Comparison of ENCODE assay signal across 8 cellular contexts in the genomic region with DNA sequence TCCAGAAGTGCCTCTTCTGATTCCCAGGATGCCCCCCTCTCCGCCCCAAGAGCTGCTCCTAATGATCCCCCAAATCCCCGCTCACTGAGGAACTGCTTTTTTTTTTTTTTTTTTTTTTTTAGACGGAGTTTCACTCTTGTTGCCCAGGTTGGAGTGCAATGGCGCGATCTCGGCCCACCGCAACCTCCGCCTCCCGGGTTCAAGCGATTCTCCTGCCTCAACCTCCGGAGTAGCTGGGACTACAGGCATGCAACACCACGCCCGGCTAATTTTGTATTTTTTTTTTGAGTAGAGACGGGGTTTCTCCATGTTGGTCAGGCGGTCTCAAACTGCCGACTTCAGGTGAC. TPM values are rescaled to one million over a fixed set of nuclear protein-coding genes. Genes with fewer than 3 reads are reported as not detected.
DNase-seq lines count a peak whose midpoint lies in the region; ATAC-seq, FAIRE-seq and TF ChIP-seq lines count a peak whose summit lies in the region.
"Not testable (repeated sequence)": the region's sequence is repeated elsewhere in the genome, so short reads cannot be mapped to it uniquely, and the experiment has no call there.

No MANE protein-coding gene starts in this region.

- H3K4me3 Mint-ChIP-seq in IgD-negative memory B cell = peak overlapping the region; percentile 92 to 100 (median 98)

- not testable (repeated sequence) for H3K27me3 Mint-ChIP-seq in IgD-negative memory B cell

- not testable (repeated sequence) for TF ChIP-seq EP300 in GM12878 (IDR thresholded peaks at IDR 0.05; ENCODE audit: borderline replicate concordance in 1 of 2, control insufficient read depth in 1 of 2, low read depth in 2 of 2, low read length in 2 of 2); esophagus muscularis mucosa (IDR thresholded peaks at IDR 0.05); suprapubic skin (IDR thresholded peaks at IDR 0.05)

- H3K36me3 ChIP-seq in BLaER1 treated with 17β-estradiol and CSF1 and Interleukin-3, amounts not matched to agents 10 nM and 100 nM = peaks cover 11 to 26% (median 14%) of the 10 kb centered on the region in 11 experiments
- not testable (repeated sequence) for H3K36me3 ChIP-seq in GM12878 (ENCODE audit: control insufficient read depth in 2 of 2, insufficient read depth in 2 of 2, low read length in 1 of 2); suprapubic skin
- H3K36me3 ChIP-seq in esophagus muscularis mucosa = peaks cover 4 to 13% (median 11%) of the 10 kb centered on the region in 4 donors
- H3K36me3 ChIP-seq in left lung = peaks cover 0 to 11% of the 10 kb centered on the region in 2 donors
- H3K36me3 ChIP-seq in neutrophil = peaks cover 11% of the 10 kb centered on the region

- not testable (repeated sequence) for FAIRE-seq in GM12878 (lab: Jason Lieb, UNC)

- peak overlapping the region; percentile 83; the same call in 1 of the 2 replicates for H2AFZ ChIP-seq in GM12878 (ENCODE audit: control insufficient read depth, low read depth, low read length)

- POLR2A ChIA-PET in GM12878 (lab: Charles Lee) = interaction anchor here (0.6 to 5.7 kb wide), 15 partner anchors 11 to 882 kb away, joined by 3 to 37 read pairs (median 3); partner anchors contain the start of genes C1orf50, HYI, P3H1 and ST3GAL3

- H3K27ac Mint-ChIP-seq in IgD-negative memory B cell = peak overlapping the region; percentile 73 to 99 (median 98)

- not testable (repeated sequence) for DNase-seq in GM12878 (ENCODE audit: low read depth, low spot score); esophagus muscularis mucosa (ENCODE audit: extremely low spot score); left lung; suprapubic skin (ENCODE audit: low spot score in 2 of 2)

- in situ Hi-C loops in GM12878 (cut with MboI) = not testable (repeated sequence)

- RAD21 ChIA-PET in GM12878 (lab: Charles Lee; ENCODE audit: unreplicated experiment) = interaction anchor here (1.0 to 6.1 kb wide), 9 partner anchors 15 to 422 kb away, joined by 3 to 96 read pairs (median 7); partner anchors contain the start of genes IPO13 and ST3GAL3

- BruUV-seq in GM12878 (replicated peaks; lab: Mats Ljungman, UMichigan) = not testable (repeated sequence)

- intact Hi-C loops in GM12878 (cut with micrococcal nuclease; ENCODE audit: unreplicated experiment); esophagus muscularis mucosa (cut with DNase I); left lung (cut with DNase I): not testable (repeated sequence)

- not testable (repeated sequence) for H3K27me3 ChIP-seq in BLaER1 treated with 17β-estradiol and CSF1 and Interleukin-3, amounts not matched to agents 10 nM and 100 nM; GM12878 (replicated peaks in 1 of 2; ENCODE audit: control insufficient read depth in 2 of 2, insufficient read depth in 2 of 2, low read length in 1 of 2); left lung; neutrophil; suprapubic skin
- H3K27me3 ChIP-seq in esophagus muscularis mucosa = peaks cover 0 to 14% (median 0%) of the 10 kb centered on the region in 4 donors

- peaks cover 20 to 32% (median 32%) of the 10 kb centered on the region in 3 donors for H3K4me1 Mint-ChIP-seq in IgD-negative memory B cell

- H3K27ac ChIP-seq in BLaER1 treated with 17β-estradiol and CSF1 and Interleukin-3, amounts not matched to agents 10 nM and 100 nM = peak overlapping the region; percentile 80 to 95 (median 89)
- peak overlapping the region; percentile 60 for H3K27ac ChIP-seq in GM12878 (ENCODE audit: control insufficient read depth, insufficient read depth)
- peak overlapping the region; percentile 92 to 96 (median 94) for H3K27ac ChIP-seq in esophagus muscularis mucosa (replicated peaks in 1 of 4)
- peak overlapping the region; percentile 92 to 96 for H3K27ac ChIP-seq in left lung
- peak overlapping the region; percentile 93 for H3K27ac ChIP-seq in neutrophil
- H3K27ac ChIP-seq in suprapubic skin = peak overlapping the region; percentile 94

- 47% methylated on average over 5 of the region's 16 CpGs for WGBS in GM12878 (ENCODE audit: insufficient coverage, insufficient replicate concordance, low lambda C conversion rate, missing lambda C conversion rate)
- WGBS in esophagus muscularis mucosa = 31% methylated on average over 16 of the region's 16 CpGs
- WGBS in suprapubic skin = 22% methylated on average over 14 of the region's 16 CpGs

- H3K9me3 Mint-ChIP-seq in IgD-negative memory B cell = not testable (repeated sequence)

- not testable (repeated sequence) for TF ChIP-seq POLR2A in GM12878 (IDR thresholded peaks at IDR 0.05; ENCODE audit: low read depth, low read length); esophagus muscularis mucosa (IDR thresholded peaks at IDR 0.05; ENCODE audit: low read depth); suprapubic skin (IDR thresholded peaks at IDR 0.05)

- not testable (repeated sequence) for TF ChIP-seq RAD21 in GM12878 (IDR thresholded peaks at IDR 0.05; ENCODE audit: insufficient read depth, low read depth, low read length)

- SMC1A ChIA-PET in GM12878 (lab: Charles Lee; ENCODE audit: uncharacterized antibody, unreplicated experiment) = interaction anchor here (0.6 to 2.0 kb wide), 8 partner anchors 11 to 410 kb away, joined by 3 to 8 read pairs (median 4); partner anchors contain the start of gene PTPRF

- CTCF ChIA-PET in GM12878 (lab: Yijun Ruan, JAX) = interaction anchor here (0.6 to 8.3 kb wide), 6 partner anchors 16 to 616 kb away, joined by 3 to 95 read pairs (median 31); partner anchors contain the start of gene ARTN

- H3K9me3 ChIP-seq in BLaER1 treated with 17β-estradiol and CSF1 and Interleukin-3, amounts not matched to agents 10 nM and 100 nM (replicated peaks in 1 of 11); GM12878 (replicated peaks; ENCODE audit: control insufficient read depth, insufficient read depth, low read length); esophagus muscularis mucosa; left lung; neutrophil; suprapubic skin: not testable (repeated sequence)

- H3K4me1 ChIP-seq in BLaER1 treated with 17β-estradiol and CSF1 and Interleukin-3, amounts not matched to agents 10 nM and 100 nM = peaks cover 35 to 45% (median 40%) of the 10 kb centered on the region in 10 experiments
- H3K4me1 ChIP-seq in GM12878 (ENCODE audit: control insufficient read depth, insufficient read depth, low read length) = peaks cover 10% of the 10 kb centered on the region
- peaks cover 19 to 36% (median 31%) of the 10 kb centered on the region in 4 donors for H3K4me1 ChIP-seq in esophagus muscularis mucosa
- H3K4me1 ChIP-seq in left lung = peaks cover 16 to 37% of the 10 kb centered on the region in 2 donors
- peaks cover 23 to 32% of the 10 kb centered on the region in 2 experiments for H3K4me1 ChIP-seq in neutrophil (ENCODE audit: control insufficient read depth in 1 of 2, insufficient read depth in 1 of 2, low read depth in 1 of 2, low read length in 1 of 2)
- peaks cover 41% of the 10 kb centered on the region for H3K4me1 ChIP-seq in suprapubic skin

- H4K20me1 ChIP-seq in BLaER1 treated with 17β-estradiol and CSF1 and Interleukin-3, amounts not matched to agents 10 nM and 100 nM = peaks cover 25 to 38% (median 35%) of the 10 kb centered on the region in 11 experiments; a peak in 21 of 22 replicates
- H4K20me1 ChIP-seq in GM12878 (ENCODE audit: control insufficient read depth, insufficient read depth) = not testable (repeated sequence)

- not testable (repeated sequence) for TF ChIP-seq CTCF in WI38 (IDR thresholded peaks at IDR 0.05; ENCODE audit: low read depth, low read length); GM12878 (IDR thresholded peaks at IDR 0.05 in 2 of 3, conservative IDR thresholded peaks at IDR 0.05 in 1 of 3; ENCODE audit: control insufficient read depth in 2 of 3, extremely low read depth in 1 of 3, insufficient read depth in 1 of 3, low read depth in 3 of 3, low read length in 3 of 3); esophagus muscularis mucosa (IDR thresholded peaks at IDR 0.05); left lung (IDR thresholded peaks at IDR 0.05); neutrophil (IDR thresholded peaks at IDR 0.05); suprapubic skin (IDR thresholded peaks at IDR 0.05)

- peak overlapping the region; percentile 81 to 97 (median 88) for H3K4me2 ChIP-seq in BLaER1 treated with 17β-estradiol and CSF1 and Interleukin-3, amounts not matched to agents 10 nM and 100 nM
- peak overlapping the region; percentile 78 for H3K4me2 ChIP-seq in GM12878 (ENCODE audit: control insufficient read depth, insufficient read depth)

- H3K9ac ChIP-seq in BLaER1 treated with 17β-estradiol and CSF1 and Interleukin-3, amounts not matched to agents 10 nM and 100 nM = peak overlapping the region; percentile 83 to 92 (median 89)
- peak overlapping the region; percentile 63 for H3K9ac ChIP-seq in GM12878 (ENCODE audit: control insufficient read depth, insufficient read depth, low read length)

- peaks cover 31% of the 10 kb centered on the region for H3K79me2 ChIP-seq in GM12878 (ENCODE audit: control insufficient read depth, insufficient read depth, low read length)

- ATAC-seq in GM12878, left lung: not testable (repeated sequence)

- peak overlapping the region; percentile 82 to 98 (median 87) for H3K4me3 ChIP-seq in BLaER1 treated with 17β-estradiol and CSF1 and Interleukin-3, amounts not matched to agents 10 nM and 100 nM
- H3K4me3 ChIP-seq in WI38 (ENCODE audit: low read depth, low read length) (peak overlapping the region; percentile 98), GM12878 (peak overlapping the region; percentile 78), esophagus muscularis mucosa (peak overlapping the region; percentile 68 to 80 (median 78)), left lung (peak overlapping the region; percentile 79 to 90), neutrophil (ENCODE audit: low read depth in 1 of 2, low read length in 1 of 2) (peak overlapping the region; percentile 80 to 95), suprapubic skin (peak overlapping the region; percentile 79)

- not testable (repeated sequence) for H3K36me3 Mint-ChIP-seq in IgD-negative memory B cell

RNA-seq across cellular contexts. Expression of gene KDM4A, which starts 0.8 kb away (rescaled TPM):
- polyA plus RNA-seq in IgD-negative memory B cell (9.8 TPM), GM12878 (2011; rRNA removed) (16.0 and 19.2 TPM in 2 replicates), GM12878 (2014; fragmentation: Illumina TruSeq; extraction: Trizol) (22.3 and 23.2 TPM in 2 replicates), GM12878 (2014; fragmentation: Nextera tagmentation; extraction: Ambion mirVana) (1 to 10 TPM; 3.7 to 5.5 TPM), GM12878 (2014; rRNA removed) (15.4 and 15.6 TPM in 2 replicates), GM12878 (2016; fragmentation: Nextera tagmentation; extraction: Ambion mirVana) (10 to 100 TPM; 16.1 to 18.9 TPM)
- total RNA-seq in GM12878 (2013; cell fraction: nucleolus; rRNA removed) = 67.5 and 69.5 TPM in 2 replicates
- total RNA-seq in GM12878 (2014; rRNA removed) (14.7 and 15.4 TPM in 2 replicates), GM12878 (2014; rRNA removed; fragmentation: Illumina TruSeq; extraction: Trizol) (15.6 and 16.6 TPM in 2 replicates), GM12878 (2021) (26.1 and 27.4 TPM in 2 replicates), esophagus muscularis mucosa (10 to 100 TPM; 15.1 to 25.7 (median 22.4) TPM), left lung (10 to 100 TPM; 40.6 to 48.8 TPM), suprapubic skin (10 to 100 TPM; 32.4 to 61.0 (median 45.1) TPM)
- 12.1 TPM for polyA plus RNA-seq in GM12878 (2011; ENCODE audit: low read depth)
- polyA plus RNA-seq in GM12878 (2011; cell fraction: cytosol; rRNA removed) = 14.7 and 17.4 TPM in 2 replicates
- 18.0 and 22.6 TPM in 2 replicates for polyA plus RNA-seq in GM12878 (2011; cell fraction: nucleus; rRNA removed)
- polyA plus RNA-seq in GM12878 (2012) = 14.2 and 17.3 TPM in 2 replicates
- 20.9 and 36.7 TPM in 2 replicates for polyA minus RNA-seq in GM12878 (2011; rRNA and poly(A)+ RNA removed)
- 7.2 and 12.6 TPM in 2 replicates for polyA minus RNA-seq in GM12878 (2011; cell fraction: cytosol; rRNA and poly(A)+ RNA removed)
- polyA minus RNA-seq in GM12878 (2011; cell fraction: nucleus; rRNA and poly(A)+ RNA removed) = 13.7 and 21.6 TPM in 2 replicates

RNA-seq across cellular contexts. Expression of gene ST3GAL3, which starts 58.2 kb away (rescaled TPM):
- polyA plus RNA-seq in IgD-negative memory B cell (14.3 TPM), GM12878 (2011; rRNA removed) (4.1 and 5.1 TPM in 2 replicates), GM12878 (2014; fragmentation: Illumina TruSeq; extraction: Trizol) (11.6 and 12.4 TPM in 2 replicates), GM12878 (2014; fragmentation: Nextera tagmentation; extraction: Ambion mirVana) (1 to 10 TPM; 1.2 to 2.2 TPM), GM12878 (2014; rRNA removed) (10.3 and 13.0 TPM in 2 replicates), GM12878 (2016; fragmentation: Nextera tagmentation; extraction: Ambion mirVana) (10 to 100 TPM; 12.2 to 15.8 TPM)
- total RNA-seq in GM12878 (2013; cell fraction: nucleolus; rRNA removed) = 84.0 and 84.4 TPM in 2 replicates
- total RNA-seq in GM12878 (2014; rRNA removed) (12.5 and 14.1 TPM in 2 replicates), GM12878 (2014; rRNA removed; fragmentation: Illumina TruSeq; extraction: Trizol) (10.3 and 11.6 TPM in 2 replicates), GM12878 (2021) (14.7 and 19.3 TPM in 2 replicates), esophagus muscularis mucosa (10 to 100 TPM; 23.3 to 37.1 (median 30.1) TPM), left lung (10 to 100 TPM; 18.9 to 23.2 TPM), suprapubic skin (10 to 100 TPM in 2 of 4 donors, 1 to 10 TPM in 2; 6.3 to 21.0 (median 9.9) TPM)
- 4.3 TPM for polyA plus RNA-seq in GM12878 (2011; ENCODE audit: low read depth)
- 7.2 and 7.3 TPM in 2 replicates for polyA plus RNA-seq in GM12878 (2011; cell fraction: cytosol; rRNA removed)
- 19.0 and 19.8 TPM in 2 replicates for polyA plus RNA-seq in GM12878 (2011; cell fraction: nucleus; rRNA removed)
- 8.5 and 9.6 TPM in 2 replicates for polyA plus RNA-seq in GM12878 (2012)
- polyA minus RNA-seq in GM12878 (2011; rRNA and poly(A)+ RNA removed) = 10.5 and 13.4 TPM in 2 replicates
- polyA minus RNA-seq in GM12878 (2011; cell fraction: cytosol; rRNA and poly(A)+ RNA removed) = 3.7 and 4.1 TPM in 2 replicates
- 11.1 and 21.0 TPM in 2 replicates for polyA minus RNA-seq in GM12878 (2011; cell fraction: nucleus; rRNA and poly(A)+ RNA removed)
